Comparison of ENCODE assay signal across 8 cellular contexts in genomic region chr6:26172496-26172958, GRCh38.
DNase-seq lines count a peak whose midpoint lies in the region; ATAC-seq and TF ChIP-seq lines count a peak whose summit lies in the region.

No MANE protein-coding gene starts in this region.

- peaks cover 24% of the 10 kb centered on the region for H3K4me1 Mint-ChIP-seq in chondrocyte (ENCODE audit: low read depth)

- H3K27ac Mint-ChIP-seq in chondrocyte (ENCODE audit: unreplicated experiment): peak overlapping the region; percentile 99

- H3K9me3 Mint-ChIP-seq in chondrocyte (ENCODE audit: low read depth): no peaks in the 10 kb centered on the region

- ATAC-seq in HG03175 (IDR thresholded peaks at IDR 0.05; ENCODE audit: unreplicated experiment): peak; percentile 28
- ATAC-seq in right lobe of liver: peak; percentile 48 to 67 (median 52)

- TF ChIP-seq CTCF in chondrocyte (IDR thresholded peaks at IDR 0.05) (peak; percentile 7), right lobe of liver (IDR thresholded peaks at IDR 0.05) (no peak)

- intact Hi-C loops in right lobe of liver (cut with DNase I): no loop called here

- no peaks in the 10 kb centered on the region for H3K27me3 ChIP-seq in right lobe of liver

- peak overlapping the region; percentile 89 to 96 (median 92) for H3K27ac ChIP-seq in right lobe of liver

- DNase-seq in activated gamma-delta T cell treated with Interleukin-2 at 50 U/mL for 16 hours (peak; percentile 22), activated gamma-delta T cell (lab: John Stamatoyannopoulos, UW) (no peak), RPMI8226 (peak; percentile 62), chondrocyte (ENCODE audit: low spot score) (no peak), right lobe of liver (no peak), superior temporal gyrus (ENCODE audit: extremely low spot score) (peak; percentile 73), amniotic stem cell (lab: John Stamatoyannopoulos, UW) (no peak)

- H3K4me3 Mint-ChIP-seq in chondrocyte (ENCODE audit: unreplicated experiment): peak overlapping the region; percentile 96

- H3K36me3 ChIP-seq in right lobe of liver: no peaks in the 10 kb centered on the region

- peaks cover 0 to 8% (median 3%) of the 10 kb centered on the region in 4 donors for H3K4me1 ChIP-seq in right lobe of liver

- peak overlapping the region; percentile 50 to 67 (median 64) for H3K4me3 ChIP-seq in right lobe of liver

- no peak for TF ChIP-seq POLR2A in right lobe of liver (IDR thresholded peaks at IDR 0.05)

- no peaks in the 10 kb centered on the region for H3K9me3 ChIP-seq in right lobe of liver

- WGBS in right lobe of liver (ENCODE audit: insufficient coverage, low coverage, low lambda C conversion rate, missing lambda C conversion rate): 0% methylated on average over 14 of the region's 14 CpGs

- H3K27me3 Mint-ChIP-seq in chondrocyte (ENCODE audit: low read depth): no peaks in the 10 kb centered on the region

- H3K36me3 Mint-ChIP-seq in chondrocyte (ENCODE audit: low read depth): no peaks in the 10 kb centered on the region

Comparison
In these comparisons a context has a peak if more than half of its experiments do, and no peak if none do; other contexts are left out.
1. DNase-seq: peak in activated gamma-delta T cell treated with Interleukin-2 at 50 U/mL for 16 hours (single experiment), RPMI8226 (single experiment) and superior temporal gyrus (single experiment); none in activated gamma-delta T cell (single experiment), chondrocyte (single experiment), right lobe of liver (0 of 3) and amniotic stem cell (single experiment).